Comparison of ENCODE assay signal across 1 cellular context in the genomic region with DNA sequence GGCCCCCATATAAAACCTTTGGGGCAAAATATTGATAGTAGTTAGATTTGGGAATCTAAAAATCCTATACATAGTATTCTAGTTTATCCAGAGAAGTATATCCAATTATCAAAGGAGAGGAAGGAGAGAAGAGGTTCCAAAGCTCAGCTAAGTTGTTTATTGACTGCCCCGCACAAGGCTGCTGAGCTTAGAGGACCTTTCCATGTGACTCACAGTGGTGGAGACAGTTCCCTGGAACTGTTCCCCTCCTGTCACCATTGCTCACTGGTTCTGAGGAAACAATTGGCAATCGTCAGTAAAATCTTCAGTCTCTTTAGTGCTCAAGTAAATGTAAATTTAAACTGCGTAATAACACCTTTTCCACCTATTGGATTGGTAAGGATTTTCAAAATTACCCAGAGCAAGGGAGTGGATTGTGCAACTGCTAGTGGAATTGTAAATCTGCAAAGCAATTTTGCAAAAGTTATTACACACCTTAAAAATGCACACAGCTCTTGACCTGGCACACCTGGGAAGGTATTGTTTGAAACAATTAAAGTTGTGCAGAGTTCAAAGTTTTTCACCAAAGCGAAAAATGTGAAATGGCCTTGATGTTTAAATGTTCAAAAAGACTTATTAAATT.
TF ChIP-seq lines count a peak whose summit lies in the region.

No MANE protein-coding gene starts in this region.

TF ChIP-seq in H1, 55 proteins besides CTCF, POLR2A, EP300 and RAD21 (continued from another document):
- TF ChIP-seq, protein P1, sequence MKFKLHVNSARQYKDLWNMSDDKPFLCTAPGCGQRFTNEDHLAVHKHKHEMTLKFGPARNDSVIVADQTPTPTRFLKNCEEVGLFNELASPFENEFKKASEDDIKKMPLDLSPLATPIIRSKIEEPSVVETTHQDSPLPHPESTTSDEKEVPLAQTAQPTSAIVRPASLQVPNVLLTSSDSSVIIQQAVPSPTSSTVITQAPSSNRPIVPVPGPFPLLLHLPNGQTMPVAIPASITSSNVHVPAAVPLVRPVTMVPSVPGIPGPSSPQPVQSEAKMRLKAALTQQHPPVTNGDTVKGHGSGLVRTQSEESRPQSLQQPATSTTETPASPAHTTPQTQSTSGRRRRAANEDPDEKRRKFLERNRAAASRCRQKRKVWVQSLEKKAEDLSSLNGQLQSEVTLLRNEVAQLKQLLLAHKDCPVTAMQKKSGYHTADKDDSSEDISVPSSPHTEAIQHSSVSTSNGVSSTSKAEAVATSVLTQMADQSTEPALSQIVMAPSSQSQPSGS (IDR thresholded peaks at IDR 0.05; ENCODE audit: low read length) = no peak
- no peak for TF ChIP-seq EGR1 (IDR thresholded peaks at IDR 0.05; ENCODE audit: borderline replicate concordance, low read depth, low read length)
- no peak for TF ChIP-seq ASH2L (IDR thresholded peaks at IDR 0.05; ENCODE audit: low read length)
- TF ChIP-seq SAP30 (IDR thresholded peaks at IDR 0.05; ENCODE audit: insufficient read depth, insufficient replicate concordance, low read length) = no peak
- no peak for TF ChIP-seq MAFK (IDR thresholded peaks at IDR 0.05; ENCODE audit: low read depth, low read length)
- no peak for TF ChIP-seq EZH2 (IDR thresholded peaks at IDR 0.05; ENCODE audit: low read depth, low read length, severe bottlenecking)
- no peak for TF ChIP-seq KDM4A (IDR thresholded peaks at IDR 0.05; ENCODE audit: low read depth, low read length, severe bottlenecking)
- TF ChIP-seq, protein P2, sequence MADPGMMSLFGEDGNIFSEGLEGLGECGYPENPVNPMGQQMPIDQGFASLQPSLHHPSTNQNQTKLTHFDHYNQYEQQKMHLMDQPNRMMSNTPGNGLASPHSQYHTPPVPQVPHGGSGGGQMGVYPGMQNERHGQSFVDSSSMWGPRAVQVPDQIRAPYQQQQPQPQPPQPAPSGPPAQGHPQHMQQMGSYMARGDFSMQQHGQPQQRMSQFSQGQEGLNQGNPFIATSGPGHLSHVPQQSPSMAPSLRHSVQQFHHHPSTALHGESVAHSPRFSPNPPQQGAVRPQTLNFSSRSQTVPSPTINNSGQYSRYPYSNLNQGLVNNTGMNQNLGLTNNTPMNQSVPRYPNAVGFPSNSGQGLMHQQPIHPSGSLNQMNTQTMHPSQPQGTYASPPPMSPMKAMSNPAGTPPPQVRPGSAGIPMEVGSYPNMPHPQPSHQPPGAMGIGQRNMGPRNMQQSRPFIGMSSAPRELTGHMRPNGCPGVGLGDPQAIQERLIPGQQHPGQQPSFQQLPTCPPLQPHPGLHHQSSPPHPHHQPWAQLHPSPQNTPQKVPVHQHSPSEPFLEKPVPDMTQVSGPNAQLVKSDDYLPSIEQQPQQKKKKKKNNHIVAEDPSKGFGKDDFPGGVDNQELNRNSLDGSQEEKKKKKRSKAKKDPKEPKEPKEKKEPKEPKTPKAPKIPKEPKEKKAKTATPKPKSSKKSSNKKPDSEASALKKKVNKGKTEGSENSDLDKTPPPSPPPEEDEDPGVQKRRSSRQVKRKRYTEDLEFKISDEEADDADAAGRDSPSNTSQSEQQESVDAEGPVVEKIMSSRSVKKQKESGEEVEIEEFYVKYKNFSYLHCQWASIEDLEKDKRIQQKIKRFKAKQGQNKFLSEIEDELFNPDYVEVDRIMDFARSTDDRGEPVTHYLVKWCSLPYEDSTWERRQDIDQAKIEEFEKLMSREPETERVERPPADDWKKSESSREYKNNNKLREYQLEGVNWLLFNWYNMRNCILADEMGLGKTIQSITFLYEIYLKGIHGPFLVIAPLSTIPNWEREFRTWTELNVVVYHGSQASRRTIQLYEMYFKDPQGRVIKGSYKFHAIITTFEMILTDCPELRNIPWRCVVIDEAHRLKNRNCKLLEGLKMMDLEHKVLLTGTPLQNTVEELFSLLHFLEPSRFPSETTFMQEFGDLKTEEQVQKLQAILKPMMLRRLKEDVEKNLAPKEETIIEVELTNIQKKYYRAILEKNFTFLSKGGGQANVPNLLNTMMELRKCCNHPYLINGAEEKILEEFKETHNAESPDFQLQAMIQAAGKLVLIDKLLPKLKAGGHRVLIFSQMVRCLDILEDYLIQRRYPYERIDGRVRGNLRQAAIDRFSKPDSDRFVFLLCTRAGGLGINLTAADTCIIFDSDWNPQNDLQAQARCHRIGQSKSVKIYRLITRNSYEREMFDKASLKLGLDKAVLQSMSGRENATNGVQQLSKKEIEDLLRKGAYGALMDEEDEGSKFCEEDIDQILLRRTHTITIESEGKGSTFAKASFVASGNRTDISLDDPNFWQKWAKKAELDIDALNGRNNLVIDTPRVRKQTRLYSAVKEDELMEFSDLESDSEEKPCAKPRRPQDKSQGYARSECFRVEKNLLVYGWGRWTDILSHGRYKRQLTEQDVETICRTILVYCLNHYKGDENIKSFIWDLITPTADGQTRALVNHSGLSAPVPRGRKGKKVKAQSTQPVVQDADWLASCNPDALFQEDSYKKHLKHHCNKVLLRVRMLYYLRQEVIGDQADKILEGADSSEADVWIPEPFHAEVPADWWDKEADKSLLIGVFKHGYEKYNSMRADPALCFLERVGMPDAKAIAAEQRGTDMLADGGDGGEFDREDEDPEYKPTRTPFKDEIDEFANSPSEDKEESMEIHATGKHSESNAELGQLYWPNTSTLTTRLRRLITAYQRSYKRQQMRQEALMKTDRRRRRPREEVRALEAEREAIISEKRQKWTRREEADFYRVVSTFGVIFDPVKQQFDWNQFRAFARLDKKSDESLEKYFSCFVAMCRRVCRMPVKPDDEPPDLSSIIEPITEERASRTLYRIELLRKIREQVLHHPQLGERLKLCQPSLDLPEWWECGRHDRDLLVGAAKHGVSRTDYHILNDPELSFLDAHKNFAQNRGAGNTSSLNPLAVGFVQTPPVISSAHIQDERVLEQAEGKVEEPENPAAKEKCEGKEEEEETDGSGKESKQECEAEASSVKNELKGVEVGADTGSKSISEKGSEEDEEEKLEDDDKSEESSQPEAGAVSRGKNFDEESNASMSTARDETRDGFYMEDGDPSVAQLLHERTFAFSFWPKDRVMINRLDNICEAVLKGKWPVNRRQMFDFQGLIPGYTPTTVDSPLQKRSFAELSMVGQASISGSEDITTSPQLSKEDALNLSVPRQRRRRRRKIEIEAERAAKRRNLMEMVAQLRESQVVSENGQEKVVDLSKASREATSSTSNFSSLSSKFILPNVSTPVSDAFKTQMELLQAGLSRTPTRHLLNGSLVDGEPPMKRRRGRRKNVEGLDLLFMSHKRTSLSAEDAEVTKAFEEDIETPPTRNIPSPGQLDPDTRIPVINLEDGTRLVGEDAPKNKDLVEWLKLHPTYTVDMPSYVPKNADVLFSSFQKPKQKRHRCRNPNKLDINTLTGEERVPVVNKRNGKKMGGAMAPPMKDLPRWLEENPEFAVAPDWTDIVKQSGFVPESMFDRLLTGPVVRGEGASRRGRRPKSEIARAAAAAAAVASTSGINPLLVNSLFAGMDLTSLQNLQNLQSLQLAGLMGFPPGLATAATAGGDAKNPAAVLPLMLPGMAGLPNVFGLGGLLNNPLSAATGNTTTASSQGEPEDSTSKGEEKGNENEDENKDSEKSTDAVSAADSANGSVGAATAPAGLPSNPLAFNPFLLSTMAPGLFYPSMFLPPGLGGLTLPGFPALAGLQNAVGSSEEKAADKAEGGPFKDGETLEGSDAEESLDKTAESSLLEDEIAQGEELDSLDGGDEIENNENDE (IDR thresholded peaks at IDR 0.05; ENCODE audit: insufficient replicate concordance, low read length) = no peak
- TF ChIP-seq FOSL1 (IDR thresholded peaks at IDR 0.05; ENCODE audit: insufficient read depth, low read depth, low read length) = no peak
- TF ChIP-seq SIRT6 (IDR thresholded peaks at IDR 0.05; ENCODE audit: low read length) = no peak
- TF ChIP-seq HDAC2 (IDR thresholded peaks at IDR 0.05; ENCODE audit: borderline replicate concordance in 1 of 2, low read depth in 2 of 2, low read length in 2 of 2) = no peak
- no peak for TF ChIP-seq HDAC6 (IDR thresholded peaks at IDR 0.05; ENCODE audit: low read depth, low read length)
- TF ChIP-seq KDM5A (IDR thresholded peaks at IDR 0.05; ENCODE audit: low read length) = no peak
